Comparison of ENCODE assay signal across 8 cellular contexts in the genomic region with DNA sequence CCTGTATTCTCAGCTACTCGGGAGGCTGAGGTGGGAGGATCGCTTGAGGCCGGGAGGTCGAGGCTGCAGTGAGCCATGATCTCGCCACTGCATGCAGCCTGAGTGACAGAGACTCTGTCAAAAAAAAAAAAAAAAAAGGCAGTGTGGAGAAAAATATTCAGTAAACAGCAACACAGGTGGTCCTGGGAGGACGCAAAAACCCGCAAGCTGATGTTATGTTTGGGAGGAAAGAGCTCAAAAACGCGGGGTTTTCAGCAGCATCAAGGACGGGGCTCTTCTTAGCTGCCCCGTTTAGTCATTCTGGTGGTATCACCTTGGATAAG. TPM values are rescaled to one million over a fixed set of nuclear protein-coding genes. Genes with fewer than 3 reads are reported as not detected.
DNase-seq lines count a peak whose midpoint lies in the region; ATAC-seq and TF ChIP-seq lines count a peak whose summit lies in the region.

No MANE protein-coding gene starts in this region.

- no peaks in the 10 kb centered on the region for H3K27me3 ChIP-seq in MG63
- H3K27me3 ChIP-seq in effector memory CD4-positive, alpha-beta T cell (replicated peaks; ENCODE audit: control insufficient read depth, insufficient read depth, low read length, poor library complexity, severe bottlenecking) = no peaks in the 10 kb centered on the region

- peak overlapping the region; percentile 58 for H3K4me3 ChIP-seq in MG63
- peak overlapping the region; percentile 83 for H3K4me3 ChIP-seq in effector memory CD4-positive, alpha-beta T cell (ENCODE audit: insufficient read depth, low read depth, low read length, poor library complexity, severe bottlenecking)

- peak overlapping the region; percentile 72 for H3K27ac ChIP-seq in C4-2B
- H3K27ac ChIP-seq in effector memory CD4-positive, alpha-beta T cell (ENCODE audit: insufficient read depth, low read length, poor library complexity, severe bottlenecking) = peak overlapping the region; percentile 97

- H3K9me3 Mint-ChIP-seq in neural crest cell = peaks cover 3% of the 10 kb centered on the region

- H3K4me1 ChIP-seq in effector memory CD4-positive, alpha-beta T cell (ENCODE audit: control insufficient read depth, insufficient read depth, low read length, poor library complexity, severe bottlenecking) = peaks cover 14% of the 10 kb centered on the region

- peaks cover 5% of the 10 kb centered on the region for H3K27me3 Mint-ChIP-seq in neural crest cell (ENCODE audit: low read depth)

- no peaks in the 10 kb centered on the region for H3K9me3 ChIP-seq in MG63
- no peaks in the 10 kb centered on the region for H3K9me3 ChIP-seq in effector memory CD4-positive, alpha-beta T cell (ENCODE audit: control insufficient read depth, low read length)

- H3K4me3 Mint-ChIP-seq in neural crest cell = peak overlapping the region; percentile 92

- H3K27ac Mint-ChIP-seq in neural crest cell (ENCODE audit: unreplicated experiment) = peak overlapping the region; percentile 99

- ATAC-seq in HG03460 (IDR thresholded peaks at IDR 0.05; ENCODE audit: unreplicated experiment) = no peak

- peaks cover 6% of the 10 kb centered on the region for H3K36me3 ChIP-seq in MG63
- peaks cover 4% of the 10 kb centered on the region for H3K36me3 ChIP-seq in effector memory CD4-positive, alpha-beta T cell (ENCODE audit: control insufficient read depth, insufficient read depth, low read length)

- H3K36me3 Mint-ChIP-seq in neural crest cell (ENCODE audit: low read depth) = peaks cover 11% of the 10 kb centered on the region

- TF ChIP-seq CTCF in C4-2B (conservative IDR thresholded peaks at IDR 0.05) = no peak
- TF ChIP-seq CTCF in neural crest cell (conservative IDR thresholded peaks at IDR 0.05) = no peak

- no peak for DNase-seq in MG63
- DNase-seq in effector memory CD4-positive, alpha-beta T cell = no peak
- no peak for DNase-seq in neural crest cell (ENCODE audit: low read depth, low spot score)
- no peak for DNase-seq in NCI-H510A treated with DMSO at 0.1 percent for 48 hours (lab: John Stamatoyannopoulos, UW)
- DNase-seq in EL = no peak
- no peak for DNase-seq in GM19240 (ENCODE audit: insufficient read length, low spot score)

- peaks cover 20% of the 10 kb centered on the region for H3K4me1 Mint-ChIP-seq in neural crest cell

RNA-seq across cellular contexts. Expression of a gene that starts 0.6 kb away (rescaled TPM):
- 9.0 and 12.6 TPM in 2 replicates for total RNA-seq in MG63 (2014; rRNA removed; shearing (Covaris generic); ENCODE audit: low replicate concordance)
- 11.0 and 12.4 TPM in 2 replicates for total RNA-seq in neural crest cell

RNA-seq across cellular contexts. Expression of a gene that starts 15.8 kb away (rescaled TPM):
- 7.5 and 8.0 TPM in 2 replicates for total RNA-seq in MG63 (2014; rRNA removed; shearing (Covaris generic); ENCODE audit: low replicate concordance)
- total RNA-seq in neural crest cell = 39.1 and 41.8 TPM in 2 replicates

RNA-seq across cellular contexts. Expression of a gene that starts 18.5 kb away (rescaled TPM):
- 8.7 and 17.5 TPM in 2 replicates for total RNA-seq in MG63 (2014; rRNA removed; shearing (Covaris generic); ENCODE audit: low replicate concordance)
- 40.8 and 41.9 TPM in 2 replicates for total RNA-seq in neural crest cell

RNA-seq across cellular contexts. Expression of a gene that starts 19.5 kb away (rescaled TPM):
- 0.66 and 0.69 TPM in 2 replicates for total RNA-seq in MG63 (2014; rRNA removed; shearing (Covaris generic); ENCODE audit: low replicate concordance)
- 20.3 TPM in 2 replicates for total RNA-seq in neural crest cell

RNA-seq across cellular contexts. Expression of a gene that starts 23.0 kb away (rescaled TPM):
- 1.3 and 4.8 TPM in 2 replicates for total RNA-seq in MG63 (2014; rRNA removed; shearing (Covaris generic); ENCODE audit: low replicate concordance)
- total RNA-seq in neural crest cell = 18.7 and 18.9 TPM in 2 replicates
